Comparison of ENCODE assay signal across 1 cellular context in the genomic region with DNA sequence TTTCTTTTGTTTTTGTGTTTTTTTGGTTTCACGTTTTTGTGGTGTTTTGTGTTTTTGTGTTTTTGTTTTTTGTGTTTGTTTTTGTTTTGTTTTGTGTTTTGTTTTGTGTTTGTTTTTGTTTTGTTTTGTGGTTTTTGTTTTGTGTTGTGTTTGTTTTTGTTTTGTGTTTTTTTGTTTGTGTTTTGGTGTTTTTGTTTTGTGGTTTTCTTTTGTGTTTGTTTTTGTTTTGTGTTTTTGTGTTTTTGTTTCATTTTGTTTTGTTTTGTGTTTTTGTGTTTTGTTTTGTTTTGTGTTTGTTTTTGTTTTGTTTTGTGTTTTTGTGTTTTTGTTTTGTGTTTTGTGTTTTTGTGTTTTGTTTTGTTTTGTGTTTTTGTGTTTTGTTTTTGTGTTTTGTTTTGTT.
TF ChIP-seq lines count a peak whose summit lies in the region.

No MANE protein-coding gene starts in this region.

TF ChIP-seq in K562, 482 proteins besides CTCF, POLR2A, EP300 and RAD21:
- TF ChIP-seq HMGN3 (IDR thresholded peaks at IDR 0.05; ENCODE audit: borderline replicate concordance, extremely low read depth, insufficient read length, low read depth, low read length) (no peak), ZEB2 (IDR thresholded peaks at IDR 0.05) (no peak), SMARCA4 (IDR thresholded peaks at IDR 0.05) (no peak), ARHGAP35 (IDR thresholded peaks at IDR 0.05; ENCODE audit: partially characterized antibody) (no peak), SUPT5H (IDR thresholded peaks at IDR 0.05) (no peak), CBX8 (IDR thresholded peaks at IDR 0.05; ENCODE audit: borderline replicate concordance, extremely low read depth, low read depth, low read length, poor library complexity, severe bottlenecking) (peak; percentile 70), SETDB1 (IDR thresholded peaks at IDR 0.05; ENCODE audit: low read length) (no peak), CC2D1A (IDR thresholded peaks at IDR 0.05) (no peak), CHD1 (IDR thresholded peaks at IDR 0.05; ENCODE audit: low read length) (no peak), ZNF512 (tag; IDR thresholded peaks at IDR 0.05) (peak; percentile 76; the same call in 1 of the 2 replicates), CBX2 (IDR thresholded peaks at IDR 0.05; ENCODE audit: insufficient read depth, low read length, poor library complexity, severe bottlenecking) (peak; percentile 54), FOXO4 (CRISPR knock-in tag; IDR thresholded peaks at IDR 0.05) (no peak), ZBTB7A (IDR thresholded peaks at IDR 0.05; ENCODE audit: borderline replicate concordance, control insufficient read depth, low read depth, low read length) (no peak)
